19 cellular contexts compared by ENCODE assay signal in the genomic region with DNA sequence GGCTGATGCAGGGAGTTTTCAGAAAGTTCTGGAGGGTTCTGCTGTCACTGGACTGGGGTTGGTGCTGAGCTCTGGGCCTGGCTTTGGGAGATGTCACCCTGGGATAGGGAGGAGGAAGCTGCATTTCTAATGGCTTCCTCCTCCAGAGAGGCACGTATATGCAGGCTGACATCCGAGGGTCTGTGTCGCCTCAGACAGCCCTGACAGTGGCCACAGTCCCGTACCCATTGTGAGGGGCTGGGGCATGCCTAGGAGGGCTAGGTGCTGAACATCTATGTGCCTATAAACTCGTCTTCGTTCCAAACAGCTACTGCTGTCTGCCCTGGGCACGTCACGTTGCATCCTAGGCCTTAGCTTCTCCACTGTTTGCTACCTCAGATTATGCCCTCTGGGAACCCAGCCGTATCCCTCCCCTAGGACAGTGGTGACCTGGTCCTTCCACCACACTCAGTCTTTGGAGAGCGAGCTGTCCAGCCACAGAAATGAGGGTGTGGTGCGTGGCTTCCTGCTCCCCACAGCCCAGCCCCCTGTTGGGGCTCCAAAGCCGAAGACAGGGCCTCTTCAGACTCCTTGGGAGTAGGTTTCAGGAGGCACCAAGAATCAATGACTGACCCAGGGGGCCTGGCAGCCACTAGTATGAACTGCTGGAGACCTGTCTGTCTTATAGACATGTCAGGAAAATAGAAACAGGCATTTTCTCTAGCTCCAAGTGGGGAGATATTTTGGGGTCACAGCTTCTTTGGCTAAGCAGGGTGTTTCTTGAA. TPM values are rescaled to one million over a fixed set of nuclear protein-coding genes. Genes with fewer than 3 reads are reported as not detected.
"Had no signal": no experiment of that assay in that cellular context is flagged by ENCODE, and none has a peak within 500 bp of the region (broad histone marks: within the 10 kb centered on the region; RNA-seq: fewer than 3 reads in every experiment).

No MANE protein-coding gene starts in this region.

- H3K9me3 ChIP-seq: sigmoid colon, stomach, thyroid gland had no signal

- H3K4me2 ChIP-seq: hepatocyte had no signal

- H2AFZ ChIP-seq: hepatocyte had no signal

- DNase-seq: activated CD4-positive, alpha-beta T cell treated with anti-CD3 and anti-CD28 coated beads for 36 hours; activated CD8-positive, alpha-beta T cell treated with anti-CD3 and anti-CD28 coated beads, Interleukin-2, amount 10 ng/mL, durations not matched to agents 7 days and 5 days; activated naive CD4-positive, alpha-beta T cell treated with anti-CD3 and anti-CD28 coated beads, Interleukin-2, amount 10 ng/mL, durations not matched to agents 7 days and 5 days; effector memory CD8-positive, alpha-beta T cell; naive thymus-derived CD8-positive, alpha-beta T cell; occipital lobe; sigmoid colon; stimulated activated CD4-positive, alpha-beta T cell treated with anti-CD3 and anti-CD28 coated beads, Interleukin-4, amount 100 ng/mL, for 1 hour; stimulated activated CD8-positive, alpha-beta memory T cell treated with anti-CD3 and anti-CD28 coated beads, Interleukin-4, amount 100 ng/mL, for 48 hours; stomach; T-helper 9 cell; thyroid gland had no signal

- H3K27ac ChIP-seq: hepatocyte, stomach, VCaP had no signal

- ATAC-seq: activated CD4-positive, alpha-beta T cell treated with anti-CD3 and anti-CD28 coated beads for 36 hours; activated CD8-positive, alpha-beta T cell treated with anti-CD3 and anti-CD28 coated beads, Interleukin-2, amount 10 ng/mL, durations not matched to agents 7 days and 5 days; effector memory CD8-positive, alpha-beta T cell; naive thymus-derived CD8-positive, alpha-beta T cell had no signal

- H3K4me3 ChIP-seq: hepatocyte, sigmoid colon, stomach, thyroid gland had no signal

- H3K27me3 ChIP-seq: hepatocyte, sigmoid colon, stomach, thyroid gland had no signal

- H3K79me2 ChIP-seq: hepatocyte had no signal

RNA-seq across cellular contexts. Expression of a gene that starts 26.4 kb away (rescaled TPM):
- total RNA-seq: activated CD4-positive, alpha-beta T cell treated with anti-CD3 and anti-CD28 coated beads for 36 hours; activated T-helper 2 cell treated with anti-CD3 and anti-CD28 coated beads, Interferon-gamma antibody, Interleukin-2, Interleukin-4, amounts not matched to agents 10 μg/mL and 5 μg/mL and 100 μg/mL, durations not matched to agents 14 hours and 24 hours and 36 hours; mononuclear cell had no signal
- polyA plus RNA-seq: naive thymus-derived CD8-positive, alpha-beta T cell had no signal

RNA-seq across cellular contexts. Expression of a gene that starts 46.4 kb away (rescaled TPM):
- total RNA-seq: activated CD4-positive, alpha-beta T cell treated with anti-CD3 and anti-CD28 coated beads for 36 hours; activated CD8-positive, alpha-beta T cell treated with anti-CD3 and anti-CD28 coated beads, Interleukin-2, amount 10 ng/mL, durations not matched to agents 7 days and 5 days; activated T-helper 2 cell treated with anti-CD3 and anti-CD28 coated beads, Interferon-gamma antibody, Interleukin-2, Interleukin-4, amounts not matched to agents 10 μg/mL and 5 μg/mL and 100 μg/mL, durations not matched to agents 14 hours and 24 hours and 36 hours; epithelial cell of proximal tubule; lung microvascular endothelial cell; mononuclear cell; naive thymus-derived CD8-positive, alpha-beta T cell; pulmonary artery endothelial cell had no signal
- polyA plus RNA-seq: naive thymus-derived CD8-positive, alpha-beta T cell had no signal
